ENCODE assay signal across 2 cellular contexts in genomic region chr9:121463026-121463827, GRCh38.
TF ChIP-seq lines count a peak whose summit lies in the region.

No MANE protein-coding gene starts in this region.

TF ChIP-seq in K562, 482 proteins besides CTCF, POLR2A, EP300 and RAD21 (continued from another document and continues in another):
- no peak for TF ChIP-seq CHD7 (IDR thresholded peaks at IDR 0.05; ENCODE audit: low read depth, low read length)
- no peak for TF ChIP-seq NR4A1 (CRISPR knock-in tag; IDR thresholded peaks at IDR 0.05)
- no peak for TF ChIP-seq NR4A1 (tag; IDR thresholded peaks at IDR 0.05)
- TF ChIP-seq, protein P1, sequence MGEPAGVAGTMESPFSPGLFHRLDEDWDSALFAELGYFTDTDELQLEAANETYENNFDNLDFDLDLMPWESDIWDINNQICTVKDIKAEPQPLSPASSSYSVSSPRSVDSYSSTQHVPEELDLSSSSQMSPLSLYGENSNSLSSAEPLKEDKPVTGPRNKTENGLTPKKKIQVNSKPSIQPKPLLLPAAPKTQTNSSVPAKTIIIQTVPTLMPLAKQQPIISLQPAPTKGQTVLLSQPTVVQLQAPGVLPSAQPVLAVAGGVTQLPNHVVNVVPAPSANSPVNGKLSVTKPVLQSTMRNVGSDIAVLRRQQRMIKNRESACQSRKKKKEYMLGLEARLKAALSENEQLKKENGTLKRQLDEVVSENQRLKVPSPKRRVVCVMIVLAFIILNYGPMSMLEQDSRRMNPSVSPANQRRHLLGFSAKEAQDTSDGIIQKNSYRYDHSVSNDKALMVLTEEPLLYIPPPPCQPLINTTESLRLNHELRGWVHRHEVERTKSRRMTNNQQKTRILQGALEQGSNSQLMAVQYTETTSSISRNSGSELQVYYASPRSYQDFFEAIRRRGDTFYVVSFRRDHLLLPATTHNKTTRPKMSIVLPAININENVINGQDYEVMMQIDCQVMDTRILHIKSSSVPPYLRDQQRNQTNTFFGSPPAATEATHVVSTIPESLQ (CRISPR knock-in tag; IDR thresholded peaks at IDR 0.05), result no peak
- TF ChIP-seq FOSL1 (tag; conservative IDR thresholded peaks at IDR 0.05), result peak; percentile 57
- TF ChIP-seq, protein P2, sequence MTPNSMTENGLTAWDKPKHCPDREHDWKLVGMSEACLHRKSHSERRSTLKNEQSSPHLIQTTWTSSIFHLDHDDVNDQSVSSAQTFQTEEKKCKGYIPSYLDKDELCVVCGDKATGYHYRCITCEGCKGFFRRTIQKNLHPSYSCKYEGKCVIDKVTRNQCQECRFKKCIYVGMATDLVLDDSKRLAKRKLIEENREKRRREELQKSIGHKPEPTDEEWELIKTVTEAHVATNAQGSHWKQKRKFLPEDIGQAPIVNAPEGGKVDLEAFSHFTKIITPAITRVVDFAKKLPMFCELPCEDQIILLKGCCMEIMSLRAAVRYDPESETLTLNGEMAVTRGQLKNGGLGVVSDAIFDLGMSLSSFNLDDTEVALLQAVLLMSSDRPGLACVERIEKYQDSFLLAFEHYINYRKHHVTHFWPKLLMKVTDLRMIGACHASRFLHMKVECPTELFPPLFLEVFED (CRISPR knock-in tag; conservative IDR thresholded peaks at IDR 0.05), result no peak

TF ChIP-seq in liver, 16 proteins besides CTCF, POLR2A, EP300 and RAD21 (continued from another document):
- TF ChIP-seq FOXA1 (IDR thresholded peaks at IDR 0.05) (no peak), EGR1 (IDR thresholded peaks at IDR 0.05; ENCODE audit: low read depth in 2 of 2) (no peak), TAF1 (conservative IDR thresholded peaks at IDR 0.05) (no peak), HNF4G (IDR thresholded peaks at IDR 0.05) (no peak), FOXA2 (IDR thresholded peaks at IDR 0.05) (no peak)
- TF ChIP-seq, protein P3, sequence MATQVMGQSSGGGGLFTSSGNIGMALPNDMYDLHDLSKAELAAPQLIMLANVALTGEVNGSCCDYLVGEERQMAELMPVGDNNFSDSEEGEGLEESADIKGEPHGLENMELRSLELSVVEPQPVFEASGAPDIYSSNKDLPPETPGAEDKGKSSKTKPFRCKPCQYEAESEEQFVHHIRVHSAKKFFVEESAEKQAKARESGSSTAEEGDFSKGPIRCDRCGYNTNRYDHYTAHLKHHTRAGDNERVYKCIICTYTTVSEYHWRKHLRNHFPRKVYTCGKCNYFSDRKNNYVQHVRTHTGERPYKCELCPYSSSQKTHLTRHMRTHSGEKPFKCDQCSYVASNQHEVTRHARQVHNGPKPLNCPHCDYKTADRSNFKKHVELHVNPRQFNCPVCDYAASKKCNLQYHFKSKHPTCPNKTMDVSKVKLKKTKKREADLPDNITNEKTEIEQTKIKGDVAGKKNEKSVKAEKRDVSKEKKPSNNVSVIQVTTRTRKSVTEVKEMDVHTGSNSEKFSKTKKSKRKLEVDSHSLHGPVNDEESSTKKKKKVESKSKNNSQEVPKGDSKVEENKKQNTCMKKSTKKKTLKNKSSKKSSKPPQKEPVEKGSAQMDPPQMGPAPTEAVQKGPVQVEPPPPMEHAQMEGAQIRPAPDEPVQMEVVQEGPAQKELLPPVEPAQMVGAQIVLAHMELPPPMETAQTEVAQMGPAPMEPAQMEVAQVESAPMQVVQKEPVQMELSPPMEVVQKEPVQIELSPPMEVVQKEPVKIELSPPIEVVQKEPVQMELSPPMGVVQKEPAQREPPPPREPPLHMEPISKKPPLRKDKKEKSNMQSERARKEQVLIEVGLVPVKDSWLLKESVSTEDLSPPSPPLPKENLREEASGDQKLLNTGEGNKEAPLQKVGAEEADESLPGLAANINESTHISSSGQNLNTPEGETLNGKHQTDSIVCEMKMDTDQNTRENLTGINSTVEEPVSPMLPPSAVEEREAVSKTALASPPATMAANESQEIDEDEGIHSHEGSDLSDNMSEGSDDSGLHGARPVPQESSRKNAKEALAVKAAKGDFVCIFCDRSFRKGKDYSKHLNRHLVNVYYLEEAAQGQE (IDR thresholded peaks at IDR 0.05), result no peak
TF ChIP-seq in liver: peak in this region for 0.
